ENCODE assay signal across 8 cellular contexts in genomic region chr4:189904420-189905027, GRCh38. TPM values are rescaled to one million over a fixed set of nuclear protein-coding genes. Genes with fewer than 3 reads are reported as not detected.
A peak's percentile ranks its signal among the peaks of the same experiment; 100 is the strongest.
DNase-seq lines count a peak whose midpoint lies in the region; ATAC-seq and TF ChIP-seq lines count a peak whose summit lies in the region.
"Not testable (repeated sequence)": the region's sequence is repeated elsewhere in the genome, so short reads cannot be mapped to it uniquely, and the experiment has no call there.

No MANE protein-coding gene starts in this region.

- not testable (repeated sequence) for H3K9me3 ChIP-seq in CD4-positive, alpha-beta T cell (ENCODE audit: control insufficient read depth, low read length); fibroblast of lung (ENCODE audit: control insufficient read depth, insufficient read depth, low read depth, low read length)

- CTCF ChIA-PET in CD4-positive, alpha-beta T cell (lab: Charles Lee): not testable (repeated sequence)

- not testable (repeated sequence) for H3K27ac ChIP-seq in CD4-positive, alpha-beta T cell (ENCODE audit: low read depth, low read length); fibroblast of lung (ENCODE audit: insufficient read depth, low read length)

- ATAC-seq in CD4-positive, alpha-beta T cell (ENCODE audit: poor library complexity): not testable (repeated sequence)
- ATAC-seq in GM19351 (IDR thresholded peaks at IDR 0.05; ENCODE audit: unreplicated experiment) (peak; percentile 94), HG03139 (IDR thresholded peaks at IDR 0.05; ENCODE audit: unreplicated experiment) (peak; percentile 86), memory B cell (ENCODE audit: low read depth) (peak; percentile 46)

- not testable (repeated sequence) for H3K4me1 Mint-ChIP-seq in CD4-positive, alpha-beta T cell (ENCODE audit: low read depth); memory B cell

- H3K4me1 ChIP-seq in fibroblast of lung (ENCODE audit: control insufficient read depth, extremely low read depth, insufficient read depth, low read length): not testable (repeated sequence)

- not testable (repeated sequence) for H3K79me2 ChIP-seq in fibroblast of lung (ENCODE audit: control insufficient read depth, insufficient read depth, low read length)

- not testable (repeated sequence) for H3K4me3 ChIP-seq in fibroblast of lung (replicated peaks in 1 of 4; ENCODE audit: control extremely low read depth in 1 of 4, insufficient read depth in 1 of 4, low read depth in 3 of 4, low read length in 4 of 4)

- H3K36me3 Mint-ChIP-seq in CD4-positive, alpha-beta T cell (ENCODE audit: low read depth); memory B cell: not testable (repeated sequence)

- H4K20me1 ChIP-seq in fibroblast of lung (ENCODE audit: control insufficient read depth, extremely low read depth, insufficient read depth, low read length): not testable (repeated sequence)

- H2AFZ ChIP-seq in fibroblast of lung (ENCODE audit: low read length): not testable (repeated sequence)

- not testable (repeated sequence) for H3K36me3 ChIP-seq in fibroblast of lung (ENCODE audit: control insufficient read depth, insufficient read depth, low read length)

- intact Hi-C loops in CD4-positive, alpha-beta T cell (cut with DNase I, micrococcal nuclease): not testable (repeated sequence)

- H3K27me3 ChIP-seq in CD4-positive, alpha-beta T cell (ENCODE audit: control insufficient read depth, insufficient read depth, low read length); fibroblast of lung (ENCODE audit: control insufficient read depth, insufficient read depth, low read length): not testable (repeated sequence)

- H3K27me3 Mint-ChIP-seq in CD4-positive, alpha-beta T cell: peaks cover 17% of the 10 kb centered on the region
- H3K27me3 Mint-ChIP-seq in memory B cell: not testable (repeated sequence)

- not testable (repeated sequence) for H3K4me2 ChIP-seq in fibroblast of lung (ENCODE audit: extremely low read depth, insufficient read depth, low read length)

- H3K27ac Mint-ChIP-seq in CD4-positive, alpha-beta T cell; memory B cell: not testable (repeated sequence)

- POLR2A ChIA-PET in CD4-positive, alpha-beta T cell (lab: Charles Lee): not testable (repeated sequence)

- not testable (repeated sequence) for H3K4me3 Mint-ChIP-seq in CD4-positive, alpha-beta T cell; memory B cell

- DNase-seq in CD4-positive, alpha-beta T cell: peak in 8 of 10 experiments; percentile 6 to 35 (median 16)
- DNase-seq in RPMI8226 (peak; percentile 67), activated gamma-delta T cell treated with Interleukin-2 at 50 U/mL for 16 hours (peak; percentile 34), fibroblast of lung (ENCODE audit: low read depth in 2 of 2) (peak; percentile 48 to 77), memory B cell (ENCODE audit: low spot score in 2 of 2) (peak; percentile 30 to 33)
- DNase-seq in stimulated activated CD4-positive, alpha-beta T cell treated with anti-CD3 and anti-CD28 coated beads, Interleukin-4, amount 100 ng/mL, for 1 hour: peak; percentile 25

- H3K9ac ChIP-seq in fibroblast of lung (ENCODE audit: insufficient read depth, low read length): not testable (repeated sequence)

- peak; percentile 74 for TF ChIP-seq CTCF in CD4-positive, alpha-beta T cell (IDR thresholded peaks at IDR 0.05)
- peak; percentile 67 to 69 for TF ChIP-seq CTCF in fibroblast of lung (conservative IDR thresholded peaks at IDR 0.05 in 1 of 2, IDR thresholded peaks at IDR 0.05 in 1 of 2; ENCODE audit: low read depth in 1 of 2, low read length in 2 of 2)

- not testable (repeated sequence) for H3K9me3 Mint-ChIP-seq in CD4-positive, alpha-beta T cell; memory B cell

RNA-seq across cellular contexts. Expression of gene FRG1, which starts 36.1 kb away (rescaled TPM):
- 10 to 100 TPM; 48.7 to 49.0 TPM for total RNA-seq in CD4-positive, alpha-beta T cell
- total RNA-seq in fibroblast of lung: 21.0 and 30.3 TPM in 2 replicates
- polyA plus RNA-seq in fibroblast of lung: 31.1 and 35.7 TPM in 2 replicates
- polyA plus RNA-seq in fibroblast of lung (2012): 44.6 and 44.9 TPM in 2 replicates
- polyA minus RNA-seq in fibroblast of lung (ENCODE audit: low replicate concordance): 0.56 TPM in 1 of 2 replicates, not detected in the other

Comparison
In these comparisons a context has a peak if more than half of its experiments do, and no peak if none do; other contexts are left out.
1. DNase-seq: peak in every context shown above with its lines; median percentile 67 in RPMI8226; 62 in fibroblast of lung; 34 in activated gamma-delta T cell treated with Interleukin-2 at 50 U/mL for 16 hours; 32 in memory B cell; 25 in stimulated activated CD4-positive, alpha-beta T cell treated with anti-CD3 and anti-CD28 coated beads, Interleukin-4, amount 100 ng/mL, for 1 hour; 16 in CD4-positive, alpha-beta T cell.